8 cellular contexts compared by ENCODE assay signal in genomic region chrX:7059214-7059838, GRCh38.
DNase-seq lines count a peak whose midpoint lies in the region; ATAC-seq lines count a peak whose summit lies in the region.

No MANE protein-coding gene starts in this region.

- H3K9me3 Mint-ChIP-seq in stimulated activated naive CD8-positive, alpha-beta T cell treated with anti-CD3 and anti-CD28 coated beads, Interleukin-15, amount 100 ng/mL, for 72 hours = peaks cover 0 to 5% of the 10 kb centered on the region in 2 donors

- H3K4me3 Mint-ChIP-seq in stimulated activated naive CD8-positive, alpha-beta T cell treated with anti-CD3 and anti-CD28 coated beads, Interleukin-15, amount 100 ng/mL, for 72 hours = peak overlapping the region in 1 of 2 donors; percentile 44

- peak; percentile 43 for DNase-seq in stimulated activated CD4-positive, alpha-beta T cell treated with anti-CD3 and anti-CD28 coated beads, Interleukin-1b, Interleukin-23, amount 100 ng/mL, for 48 hours
- no peak for DNase-seq in stimulated activated CD4-positive, alpha-beta T cell treated with anti-CD3 and anti-CD28 coated beads, Interleukin-4, amount 100 ng/mL, for 1 hour
- peak in 1 of 2 donors; percentile 11 for DNase-seq in stimulated activated naive CD8-positive, alpha-beta T cell treated with anti-CD3 and anti-CD28 coated beads, Interleukin-15, amount 100 ng/mL, for 72 hours
- DNase-seq in amygdala (lab: John Stamatoyannopoulos, UW) = no peak
- DNase-seq in NCI-H2227 treated with DMSO at 0.1 percent for 48 hours (lab: John Stamatoyannopoulos, UW) = no peak
- no peak for DNase-seq in SKM-1 treated with dmso at 0.1 percent for 144 hours (lab: John Stamatoyannopoulos, UW; ENCODE audit: unreplicated experiment)

- peak overlapping the region in 1 of 2 donors; percentile 89 for H3K27ac Mint-ChIP-seq in stimulated activated naive CD8-positive, alpha-beta T cell treated with anti-CD3 and anti-CD28 coated beads, Interleukin-15, amount 100 ng/mL, for 72 hours

- no peaks in the 10 kb centered on the region for H3K27me3 Mint-ChIP-seq in stimulated activated naive CD8-positive, alpha-beta T cell treated with anti-CD3 and anti-CD28 coated beads, Interleukin-15, amount 100 ng/mL, for 72 hours

- ATAC-seq in HG02623 (IDR thresholded peaks at IDR 0.05; ENCODE audit: unreplicated experiment) (peak; percentile 88), HG03575 (IDR thresholded peaks at IDR 0.05; ENCODE audit: extremely low read depth, insufficient number of reproducible peaks, low FRiP score, unreplicated experiment) (peak; percentile 90)
- peak; percentile 89 for ATAC-seq in stimulated activated naive CD8-positive, alpha-beta T cell treated with anti-CD3 and anti-CD28 coated beads, Interleukin-15, amount 100 ng/mL, for 72 hours

- H3K4me1 Mint-ChIP-seq in stimulated activated naive CD8-positive, alpha-beta T cell treated with anti-CD3 and anti-CD28 coated beads, Interleukin-15, amount 100 ng/mL, for 72 hours = peaks cover 22% of the 10 kb centered on the region
